1 cellular context compared by ENCODE assay signal in genomic region chr6:88813045-88813444, GRCh38.
TF ChIP-seq lines count a peak whose summit lies in the region.

No MANE protein-coding gene starts in this region.

TF ChIP-seq in GM23338, 12 proteins besides CTCF, POLR2A, EP300 and RAD21 (continued from another document):
- no peak for TF ChIP-seq ZNF462 (CRISPR knock-in tag; IDR thresholded peaks at IDR 0.05)
- no peak for TF ChIP-seq NANOG (IDR thresholded peaks at IDR 0.05; ENCODE audit: borderline replicate concordance)
- TF ChIP-seq EZH2phosphoT487 (IDR thresholded peaks at IDR 0.05; ENCODE audit: unreplicated experiment): no peak
- no peak for TF ChIP-seq STAT1 (IDR thresholded peaks at IDR 0.05; ENCODE audit: unreplicated experiment)
